ENCODE assay signal across 15 cellular contexts in the genomic region with DNA sequence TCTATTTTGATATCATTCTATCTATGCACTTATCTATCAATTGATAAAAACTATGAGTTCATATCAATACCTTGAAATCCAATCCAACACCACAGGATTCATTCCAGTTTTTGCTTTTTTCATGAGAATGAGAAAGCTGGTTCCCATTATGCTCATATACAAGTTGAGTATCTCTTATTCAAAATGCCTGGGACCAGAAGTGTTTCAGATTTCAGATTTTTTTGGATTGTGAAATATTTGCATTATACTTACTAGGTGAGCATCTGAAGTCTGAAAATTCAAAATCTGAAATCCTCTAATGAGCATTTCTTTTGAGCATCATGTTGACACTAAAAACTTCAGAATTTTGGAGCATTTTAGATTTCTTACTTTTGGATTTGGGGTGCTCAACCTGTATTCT.
DNase-seq lines count a peak whose midpoint lies in the region; ATAC-seq, FAIRE-seq and TF ChIP-seq lines count a peak whose summit lies in the region.
"Had no signal": no experiment of that assay in that cellular context is flagged by ENCODE, and none has a peak within 500 bp of the region (broad histone marks: within the 10 kb centered on the region; RNA-seq: fewer than 3 reads in every experiment).

No MANE protein-coding gene starts in this region.

- H3K9me1 ChIP-seq in endothelial cell of umbilical vein (replicated peaks; ENCODE audit: control insufficient read depth, extremely low read depth, insufficient read depth, low read length): no peaks in the 10 kb centered on the region

- H3K4me3 Mint-ChIP-seq in stimulated activated naive CD8-positive, alpha-beta T cell treated with anti-CD3 and anti-CD28 coated beads, Interleukin-15, amount 100 ng/mL, for 72 hours: no peak overlapping the region
- H3K4me3 Mint-ChIP-seq: B cell; CD4-positive, alpha-beta T cell had no signal

- no peak overlapping the region for H2AK5ac ChIP-seq in mesenchymal stem cell (ENCODE audit: low read length, severe bottlenecking)

- no peak overlapping the region for H3K4ac ChIP-seq in mesenchymal stem cell (ENCODE audit: low read depth in 1 of 2, low read length in 2 of 2)

- H3K4me3 ChIP-seq in A549 (peak overlapping the region; percentile 55; the same call in 1 of the 3 replicates), PC-3 (ENCODE audit: low read length) (no peak overlapping the region), endothelial cell of umbilical vein (replicated peaks in 1 of 3; ENCODE audit: insufficient read depth in 1 of 3, low read depth in 1 of 3, low read length in 3 of 3) (no peak overlapping the region), mesenchymal stem cell (ENCODE audit: insufficient read depth in 1 of 2, low read depth in 1 of 2, low read length in 2 of 2) (no peak overlapping the region)
- H3K4me3 ChIP-seq: GM23248 had no signal

- H4K91ac ChIP-seq in mesenchymal stem cell (ENCODE audit: low read length): no peak overlapping the region

- H3K9me2 ChIP-seq in PC-3 (replicated peaks; ENCODE audit: low read length): no peaks in the 10 kb centered on the region

- H4K20me1 ChIP-seq in PC-3 (ENCODE audit: low read length) (no peaks in the 10 kb centered on the region), endothelial cell of umbilical vein (replicated peaks; ENCODE audit: control insufficient read depth, extremely low read depth, insufficient read depth, low read length) (no peaks in the 10 kb centered on the region)

- no peak overlapping the region for H3K9ac ChIP-seq in PC-3 (ENCODE audit: low read length)
- no peak overlapping the region for H3K9ac ChIP-seq in endothelial cell of umbilical vein (replicated peaks; ENCODE audit: extremely low read depth, insufficient read depth, low read length)
- peak overlapping the region; percentile 52 for H3K9ac ChIP-seq in mesenchymal stem cell (ENCODE audit: low read length)
- H3K9ac ChIP-seq: GM23248 had no signal

- H3K79me2 ChIP-seq in PC-3 (ENCODE audit: low read length) (peaks cover 80% of the 10 kb centered on the region), endothelial cell of umbilical vein (ENCODE audit: control insufficient read depth, insufficient read depth, low read length) (no peaks in the 10 kb centered on the region)

- H3K18ac ChIP-seq in mesenchymal stem cell (ENCODE audit: low read depth in 1 of 2, low read length in 2 of 2): no peak overlapping the region

- H3K27me3 Mint-ChIP-seq in stimulated activated naive CD8-positive, alpha-beta T cell treated with anti-CD3 and anti-CD28 coated beads, Interleukin-15, amount 100 ng/mL, for 72 hours: peaks cover 11% of the 10 kb centered on the region
- H3K27me3 Mint-ChIP-seq: B cell; CD4-positive, alpha-beta T cell had no signal

- no peak for TF ChIP-seq EP300 in A549 (IDR thresholded peaks at IDR 0.05)

- no peak overlapping the region for H2BK120ac ChIP-seq in mesenchymal stem cell (ENCODE audit: low read depth, low read length)

- peaks cover 68% of the 10 kb centered on the region for H3K4me1 ChIP-seq in A549
- peaks cover 81% of the 10 kb centered on the region for H3K4me1 ChIP-seq in PC-3 (ENCODE audit: insufficient read depth, low read length)
- peaks cover 61% of the 10 kb centered on the region for H3K4me1 ChIP-seq in endothelial cell of umbilical vein (ENCODE audit: control insufficient read depth, extremely low read depth, insufficient read depth, low read length)
- H3K4me1 ChIP-seq in mesenchymal stem cell (ENCODE audit: control insufficient read depth, insufficient read depth, low read depth, low read length): peaks cover 2% of the 10 kb centered on the region

- POLR2A ChIA-PET in A549 (lab: Yijun Ruan, JAX) (interaction anchor here (1.1 to 4.9 kb wide), 3 partner anchors 13 to 75 kb away, joined by 4 to 91 read pairs (median 15); partner anchors contain the start of gene DCBLD2), PC-3 (lab: Charles Lee; ENCODE audit: unreplicated experiment) (no interaction called here), endothelial cell of umbilical vein (lab: Charles Lee) (no interaction called here)

- H3K4me2 ChIP-seq in A549: peak overlapping the region; percentile 78
- H3K4me2 ChIP-seq in PC-3 (ENCODE audit: low read length): no peak overlapping the region
- no peak overlapping the region for H3K4me2 ChIP-seq in endothelial cell of umbilical vein (ENCODE audit: insufficient read depth, low read length)
- no peak overlapping the region for H3K4me2 ChIP-seq in mesenchymal stem cell (ENCODE audit: low read length, poor library complexity, severe bottlenecking)

- no peak overlapping the region for H3K14ac ChIP-seq in mesenchymal stem cell (ENCODE audit: low read length in 2 of 2)

- 0 out of 2 replicates have a peak, but pooled peaks cover 3% of the 10 kb centered on the region for H3K36me3 ChIP-seq in PC-3 (ENCODE audit: low read depth, low read length)
- H3K36me3 ChIP-seq in endothelial cell of umbilical vein (ENCODE audit: control insufficient read depth in 2 of 2, extremely low read depth in 1 of 2, insufficient read depth in 2 of 2, low read length in 2 of 2): no peaks in the 10 kb centered on the region
- no peaks in the 10 kb centered on the region for H3K36me3 ChIP-seq in mesenchymal stem cell (ENCODE audit: control insufficient read depth in 1 of 2, insufficient read depth in 2 of 2, low read depth in 1 of 2, low read length in 2 of 2)

- peaks cover 0 to 7% of the 10 kb centered on the region in 2 donors for H3K9me3 Mint-ChIP-seq in stimulated activated naive CD8-positive, alpha-beta T cell treated with anti-CD3 and anti-CD28 coated beads, Interleukin-15, amount 100 ng/mL, for 72 hours
- H3K9me3 Mint-ChIP-seq: CD4-positive, alpha-beta T cell had no signal

- no peak for TF ChIP-seq RAD21 in A549 (conservative IDR thresholded peaks at IDR 0.05 in 1 of 2, IDR thresholded peaks at IDR 0.05 in 1 of 2)

- BruUV-seq in PC-3 (replicated peaks; lab: Mats Ljungman, UMichigan) (no TSS peak), endothelial cell of umbilical vein (replicated peaks; lab: Mats Ljungman, UMichigan) (no TSS peak)

- TF ChIP-seq POLR2A in A549 (IDR thresholded peaks at IDR 0.05; ENCODE audit: low read length) (no peak), endothelial cell of umbilical vein (IDR thresholded peaks at IDR 0.05; ENCODE audit: low read depth, low read length) (no peak)

- H3K4me1 Mint-ChIP-seq in stimulated activated naive CD8-positive, alpha-beta T cell treated with anti-CD3 and anti-CD28 coated beads, Interleukin-15, amount 100 ng/mL, for 72 hours: peaks cover 7% of the 10 kb centered on the region
- H3K4me1 Mint-ChIP-seq: B cell had no signal

- CTCF ChIA-PET in A549 (lab: Yijun Ruan, JAX) (interaction anchor here (1.1 to 2.3 kb wide), 3 partner anchors 25 to 368 kb away, joined by 3 to 7 read pairs (median 5); no protein-coding TSS in a partner anchor), PC-3 (lab: Charles Lee) (no interaction called here), endothelial cell of umbilical vein (lab: Charles Lee) (interaction anchor here (1.4 kb wide), 1 partner anchor 25 kb away, joined by 8 read pairs; no protein-coding TSS in a partner anchor)

- intact Hi-C loops in PC-3 (cut with micrococcal nuclease): no loop called here
- intact Hi-C loops in endothelial cell of umbilical vein (cut with micrococcal nuclease): no loop called here

- TF ChIP-seq CTCF in A549 (IDR thresholded peaks at IDR 0.05) (no peak), PC-3 (conservative IDR thresholded peaks at IDR 0.05; ENCODE audit: low read depth, low read length) (no peak), endothelial cell of umbilical vein (IDR thresholded peaks at IDR 0.05; ENCODE audit: extremely low read depth in 1 of 2, insufficient read depth in 1 of 2, low read depth in 1 of 2, low read length in 2 of 2) (no peak)

- H3K27ac Mint-ChIP-seq in stimulated activated naive CD8-positive, alpha-beta T cell treated with anti-CD3 and anti-CD28 coated beads, Interleukin-15, amount 100 ng/mL, for 72 hours: no peak overlapping the region
- H3K27ac Mint-ChIP-seq: B cell; CD4-positive, alpha-beta T cell had no signal

- dilution Hi-C loops in endothelial cell of umbilical vein (cut with MboI; ENCODE audit: extremely low pct_ligation_motif_present, low sequenced_read_pairs): no loop called here

- DNase-seq in A549 (ENCODE audit: low read depth in 1 of 2, low spot score in 1 of 2): no peak
- DNase-seq in PC-3: no peak
- DNase-seq in endothelial cell of umbilical vein (ENCODE audit: low read depth, low spot score): no peak
- DNase-seq in mesenchymal stem cell: no peak
- DNase-seq in NCI-H2081 treated with DMSO at 0.1 percent for 48 hours (lab: John Stamatoyannopoulos, UW): no peak
- DNase-seq in stimulated activated naive CD8-positive, alpha-beta T cell treated with anti-CD3 and anti-CD28 coated beads, Interleukin-15, amount 100 ng/mL, for 72 hours: no peak
- DNase-seq: 8988T; C1 segment of cervical spinal cord; Calu3; CD4-positive, alpha-beta T cell; DMS 273 treated with DMSO at 0.1 percent for 48 hours; GM23248 had no signal

- H2BK5ac ChIP-seq in mesenchymal stem cell (ENCODE audit: low read depth, low read length, poor library complexity, severe bottlenecking): no peak overlapping the region

- H2AFZ ChIP-seq in PC-3 (ENCODE audit: low read length) (no peak overlapping the region), endothelial cell of umbilical vein (ENCODE audit: low read depth, low read length) (no peak overlapping the region), mesenchymal stem cell (ENCODE audit: low read depth, low read length) (no peak overlapping the region)
- H2AFZ ChIP-seq: GM23248 had no signal

- H2BK15ac ChIP-seq in mesenchymal stem cell (ENCODE audit: low read depth, poor library complexity, severe bottlenecking): no peak overlapping the region

- no peak for ATAC-seq in A549
- no peak for ATAC-seq in PC-3
- no peak for ATAC-seq in GM18907 (IDR thresholded peaks at IDR 0.05; ENCODE audit: unreplicated experiment)
- ATAC-seq in stimulated activated naive CD8-positive, alpha-beta T cell treated with anti-CD3 and anti-CD28 coated beads, Interleukin-15, amount 100 ng/mL, for 72 hours: no peak

- no peak overlapping the region for H2BK12ac ChIP-seq in mesenchymal stem cell (ENCODE audit: low read length in 2 of 2)

- no peaks in the 10 kb centered on the region for H3K27me3 ChIP-seq in PC-3 (ENCODE audit: low read length)
- H3K27me3 ChIP-seq in endothelial cell of umbilical vein (ENCODE audit: control insufficient read depth in 2 of 2, insufficient read depth in 2 of 2, low read length in 2 of 2): no peaks in the 10 kb centered on the region
- no peaks in the 10 kb centered on the region for H3K27me3 ChIP-seq in mesenchymal stem cell (ENCODE audit: control insufficient read depth in 1 of 2, insufficient read depth in 1 of 2, low read length in 2 of 2)

- no peaks in the 10 kb centered on the region for H3K79me1 ChIP-seq in mesenchymal stem cell (replicated peaks; ENCODE audit: low read length, poor library complexity, severe bottlenecking)

- H3K27ac ChIP-seq in A549: peak overlapping the region; percentile 96 to 97
- H3K27ac ChIP-seq in PC-3 (ENCODE audit: low read length): peak overlapping the region; percentile 98
- peak overlapping the region; percentile 69 for H3K27ac ChIP-seq in endothelial cell of umbilical vein (ENCODE audit: insufficient read depth, low read depth, low read length)
- no peak overlapping the region for H3K27ac ChIP-seq in mesenchymal stem cell (ENCODE audit: low read length, poor library complexity, severe bottlenecking)
- H3K27ac ChIP-seq: GM23248, HL-60 had no signal

- H3F3A ChIP-seq in PC-3 (ENCODE audit: low read length, unreplicated experiment): peaks cover 14% of the 10 kb centered on the region

- H3K23ac ChIP-seq in mesenchymal stem cell (ENCODE audit: low read length in 2 of 2): no peak overlapping the region

- FAIRE-seq in A549 (lab: Jason Lieb, UNC): no peak
- FAIRE-seq in endothelial cell of umbilical vein (lab: Jason Lieb, UNC): no peak

- H3K9me3 ChIP-seq in A549 (peaks cover 7% of the 10 kb centered on the region; the same call in 1 of the 3 replicates), PC-3 (ENCODE audit: low read length) (no peaks in the 10 kb centered on the region), endothelial cell of umbilical vein (replicated peaks; ENCODE audit: control insufficient read depth, insufficient read depth, low read length) (no peaks in the 10 kb centered on the region), mesenchymal stem cell (ENCODE audit: control insufficient read depth, low read length) (no peaks in the 10 kb centered on the region)

- no peak overlapping the region for H4K8ac ChIP-seq in mesenchymal stem cell (ENCODE audit: low read length)
